Comparison of ENCODE assay signal across 18 cellular contexts in genomic region chr1:167926486-167926997, GRCh38. TPM values are rescaled to one million over a fixed set of nuclear protein-coding genes. Genes with fewer than 3 reads are reported as not detected.
DNase-seq lines count a peak whose midpoint lies in the region; ATAC-seq and TF ChIP-seq lines count a peak whose summit lies in the region.
"Had no signal": no experiment of that assay in that cellular context is flagged by ENCODE, and none has a peak within 500 bp of the region (broad histone marks: within the 10 kb centered on the region; RNA-seq: fewer than 3 reads in every experiment).

No MANE protein-coding gene starts in this region.

- peak; percentile 29 for TF ChIP-seq POLR2A in right lobe of liver (IDR thresholded peaks at IDR 0.05)

- H3K27ac ChIP-seq in 22Rv1 (peak overlapping the region; percentile 97), duodenal mucosa (ENCODE audit: low read depth, low read length) (no peak overlapping the region), right lobe of liver (peak overlapping the region; percentile 40 to 63 (median 53))

- H3K4me1 ChIP-seq in duodenal mucosa (ENCODE audit: control insufficient read depth in 1 of 2, insufficient read depth in 2 of 2, low read length in 2 of 2): peaks cover 19 to 30% of the 10 kb centered on the region in 2 donors
- peaks cover 0 to 81% (median 5%) of the 10 kb centered on the region in 4 donors for H3K4me1 ChIP-seq in right lobe of liver

- H3K9ac ChIP-seq in duodenal mucosa (ENCODE audit: low read depth in 1 of 2, low read length in 2 of 2): peak overlapping the region in 1 of 2 donors; percentile 1

- H3K4me3 ChIP-seq in duodenal mucosa (ENCODE audit: low read depth in 1 of 2, low read length in 2 of 2) (peak overlapping the region; percentile 3 to 42), right lobe of liver (peak overlapping the region in 2 of 3 donors; percentile 5 to 33)
- H3K4me3 ChIP-seq: psoas muscle had no signal

- DNase-seq in HK-2 (ENCODE audit: unreplicated experiment) (peak; percentile 27), right lobe of liver (peak; percentile 50 to 70 (median 62)), DMS53 (lab: John Stamatoyannopoulos, UW) (no peak), NCI-H1092 treated with DMSO at 0.1 percent for 48 hours (lab: John Stamatoyannopoulos, UW) (no peak)
- DNase-seq: activated CD4-positive, alpha-beta T cell treated with anti-CD3 and anti-CD28 coated beads, Interleukin-2, amount 10 ng/mL, durations not matched to agents 24 days and 14 days; activated T-cell treated with anti-CD3 and anti-CD28 coated beads, Interleukin-2, amount 50 U/mL, for 24 hours; GDM1; NCI-H2081 treated with DMSO at 0.1 percent for 48 hours; psoas muscle; Right ventricle myocardium superior; stimulated activated CD4-positive, alpha-beta T cell treated with anti-CD3 and anti-CD28 coated beads, Interleukin-1b, Interleukin-23, amount 100 ng/mL, for 48 hours; T-helper 9 cell had no signal

- peaks cover 0 to 4% of the 10 kb centered on the region in 2 donors for H3K36me3 ChIP-seq in duodenal mucosa (ENCODE audit: control insufficient read depth in 1 of 2, insufficient read depth in 2 of 2, low read length in 2 of 2)
- peaks cover 0 to 3% (median 0%) of the 10 kb centered on the region in 4 donors for H3K36me3 ChIP-seq in right lobe of liver

- intact Hi-C loops in right lobe of liver (cut with DNase I): no loop called here

- no peaks in the 10 kb centered on the region for H3K27me3 ChIP-seq in duodenal mucosa (ENCODE audit: control insufficient read depth in 1 of 2, insufficient read depth in 2 of 2, low read length in 2 of 2)
- H3K27me3 ChIP-seq in right lobe of liver: no peaks in the 10 kb centered on the region

- WGBS in right lobe of liver (ENCODE audit: insufficient coverage, low coverage, low lambda C conversion rate, missing lambda C conversion rate): 26% methylated on average over 2 of the region's 6 CpGs

- TF ChIP-seq CTCF in 22Rv1 (IDR thresholded peaks at IDR 0.05) (peak; percentile 93), right lobe of liver (IDR thresholded peaks at IDR 0.05) (peak; percentile 19 to 40 (median 23))

- ATAC-seq in right lobe of liver: peak; percentile 82 to 93 (median 90)
- ATAC-seq in HG02970 (IDR thresholded peaks at IDR 0.05; ENCODE audit: low FRiP score, unreplicated experiment): no peak
- ATAC-seq in HG02798 (IDR thresholded peaks at IDR 0.05; ENCODE audit: poor library complexity, unreplicated experiment): no peak
- ATAC-seq: psoas muscle had no signal

- H3K9me3 ChIP-seq in duodenal mucosa (ENCODE audit: control insufficient read depth in 1 of 2, low read length in 2 of 2) (no peaks in the 10 kb centered on the region), right lobe of liver (no peaks in the 10 kb centered on the region)
- H3K9me3 ChIP-seq: psoas muscle had no signal

RNA-seq across cellular contexts. Expression of gene DCAF6, which starts 9.9 kb away (rescaled TPM):
- 10 to 100 TPM; 35.8 to 65.9 (median 48.8) TPM for total RNA-seq in right lobe of liver

RNA-seq across cellular contexts. Expression of gene MPC2, which starts 10.3 kb away (rescaled TPM):
- 100 to 1,000 TPM in 5 of 6 experiments, 10 to 100 TPM in 1; 85.2 to 198 (median 142) TPM for total RNA-seq in right lobe of liver

RNA-seq across cellular contexts. Expression of gene ADCY10, which starts 12.6 kb away (rescaled TPM):
- total RNA-seq in right lobe of liver: 1 to 10 TPM in 3 of 6 experiments, under 1 TPM in 3; 0.43 to 5.8 (median 1.5) TPM
- total RNA-seq: endothelial cell of umbilical vein, myocyte had no signal

Comparison
In these comparisons a context has a peak if more than half of its experiments do, and no peak if none do; other contexts are left out.
1. DNase-seq: peak in HK-2 (single experiment) and right lobe of liver (3 of 3); none in DMS53 (single experiment) and NCI-H1092 treated with DMSO at 0.1 percent for 48 hours (single experiment).
2. ATAC-seq: peak in right lobe of liver (4 of 4); none in HG02970 (single experiment) and HG02798 (single experiment).